In genomic region chr15:57635300-57635944, GRCh38 we compare ENCODE assay signal across 1 cellular context.
TF ChIP-seq lines count a peak whose summit lies in the region.

No MANE protein-coding gene starts in this region.

TF ChIP-seq in GM23338, 12 proteins besides CTCF, POLR2A, EP300 and RAD21 (continued from another document):
- TF ChIP-seq REST (IDR thresholded peaks at IDR 0.05; ENCODE audit: unreplicated experiment) (no peak), STAT1 (IDR thresholded peaks at IDR 0.05; ENCODE audit: unreplicated experiment) (no peak), JUNB (IDR thresholded peaks at IDR 0.05; ENCODE audit: unreplicated experiment) (no peak), EZH2phosphoT487 (IDR thresholded peaks at IDR 0.05; ENCODE audit: unreplicated experiment) (no peak), ETS1 (IDR thresholded peaks at IDR 0.05) (no peak), NANOG (IDR thresholded peaks at IDR 0.05; ENCODE audit: borderline replicate concordance) (no peak)
TF ChIP-seq in GM23338: peak in this region for 0.
